30 cellular contexts compared by ENCODE assay signal in the genomic region with DNA sequence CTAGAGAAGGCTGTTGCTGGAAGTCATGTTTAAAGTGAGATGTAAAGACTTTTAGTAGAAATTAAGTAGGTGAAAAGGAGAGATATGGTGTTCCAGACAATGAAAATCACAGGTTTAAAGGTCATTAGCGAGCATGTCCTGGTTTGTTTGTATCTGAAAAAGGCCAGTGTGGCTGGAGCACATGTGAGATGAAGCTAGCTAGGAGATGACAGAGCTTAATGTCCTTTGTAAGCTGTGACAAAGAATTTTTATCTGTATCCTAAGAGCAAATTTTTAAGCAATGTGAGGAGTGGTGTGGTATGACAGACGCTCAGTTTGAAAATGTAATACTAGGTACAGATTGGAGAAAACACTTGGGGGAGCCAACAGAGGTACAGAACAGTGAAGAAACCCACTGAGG.
"Had no signal": no experiment of that assay in that cellular context is flagged by ENCODE, and none has a peak within 500 bp of the region (broad histone marks: within the 10 kb centered on the region; RNA-seq: fewer than 3 reads in every experiment).

No MANE protein-coding gene starts in this region.

- H3K27ac ChIP-seq: KMS-11, Peyer's patch, RWPE1, SJCRH30, SK-N-MC had no signal

- H3K4me3 ChIP-seq: Peyer's patch, SJCRH30, SK-N-MC had no signal

- H3K27me3 ChIP-seq: Peyer's patch, SJCRH30 had no signal

- ATAC-seq: SK-N-SH treated with all-trans-retinoic acid at 6 μM for 48 hours had no signal

- H3K4me1 ChIP-seq: Peyer's patch had no signal

- DNase-seq: Karpas-422, KBM-7, MM.1S, MV-4-11, NCI-H1092, NCI-H1105, NCI-H1417 treated with DMSO at 0.1 percent for 48 hours, NCI-H1436 treated with DMSO at 0.1 percent for 48 hours, NCI-H1694 treated with DMSO at 0.1 percent for 48 hours, NCI-H187 treated with DMSO at 0.1 percent for 48 hours, NCI-H2029 treated with DMSO at 0.1 percent for 48 hours, NCI-H2081 treated with DMSO at 0.1 percent for 48 hours, NCI-H2107, NCI-H2171, NCI-H226, NCI-H446 treated with DMSO at 0.1 percent for 48 hours, NCI-H510A, NCI-H524, NCI-H526, NCI-H69, NCI-H748 treated with DMSO at 0.1 percent for 48 hours, NCI-H82, Peyer's patch, SHP77, SIG-M5, SJCRH30 had no signal

- H3K4me2 ChIP-seq: KMS-11 had no signal

- H3K9me3 ChIP-seq: Peyer's patch, SJCRH30 had no signal

- H3K36me3 ChIP-seq: Peyer's patch had no signal
